28 cellular contexts compared by ENCODE assay signal in the genomic region with DNA sequence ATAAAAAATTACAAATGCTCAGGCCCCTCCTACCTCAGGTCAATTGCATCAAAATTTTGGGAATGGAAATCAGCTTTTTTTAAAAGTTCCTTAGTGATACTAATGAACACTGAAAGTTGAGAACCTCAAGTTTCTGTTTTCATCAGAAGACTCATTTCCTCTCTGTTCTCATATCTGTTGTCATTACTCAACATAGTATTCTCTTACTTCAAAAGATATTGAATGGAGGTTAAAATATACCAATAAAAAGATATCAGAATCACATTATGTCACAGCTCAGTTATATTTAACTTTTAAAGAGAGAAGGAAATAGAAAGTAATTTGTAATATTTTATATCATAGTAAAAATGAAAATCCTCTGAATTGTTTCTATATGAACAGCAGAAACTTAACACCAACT.
"Had no signal": no experiment of that assay in that cellular context is flagged by ENCODE, and none has a peak within 500 bp of the region (broad histone marks: within the 10 kb centered on the region; RNA-seq: fewer than 3 reads in every experiment).

No MANE protein-coding gene starts in this region.

- H3K4me3 ChIP-seq: hepatocyte, left lung, lower lobe of right lung, neural progenitor cell, right atrium auricular region, right lobe of liver, smooth muscle cell, tibial nerve, uterus had no signal

- H3K27ac ChIP-seq: hepatocyte, left lung, lower lobe of right lung, neural progenitor cell, neutrophil, right atrium auricular region, right lobe of liver, tibial nerve, uterus had no signal

- H2AFZ ChIP-seq: hepatocyte, neural progenitor cell had no signal

- H3K36me3 ChIP-seq: left lung, lower lobe of right lung, neural progenitor cell, neutrophil, right atrium auricular region, right lobe of liver, tibial nerve had no signal

- ATAC-seq: left colon; left lung; lower lobe of right lung; natural killer cell; right lobe of liver; stimulated activated memory B cell treated with anti-CD40 and anti-IgM and Interleukin-4, amounts not matched to agents 10 μg/mL and 1 μg/mL and 100 μg/mL, for 72 hours; stimulated activated naive CD8-positive, alpha-beta T cell treated with anti-CD3 and anti-CD28 coated beads, Interleukin-15, amount 100 ng/mL, for 72 hours had no signal

- H3K36me3 Mint-ChIP-seq: naive B cell; neural progenitor cell; stimulated activated memory B cell treated with anti-CD40 and anti-IgM and Interleukin-4, amounts not matched to agents 10 μg/mL and 1 μg/mL and 100 μg/mL, for 72 hours; type B pancreatic cell had no signal

- H3K4me3 Mint-ChIP-seq: naive B cell; natural killer cell; nephron progenitor cell; neural progenitor cell; stimulated activated memory B cell treated with anti-CD40 and anti-IgM and Interleukin-4, amounts not matched to agents 10 μg/mL and 1 μg/mL and 100 μg/mL, for 72 hours; stimulated activated naive CD8-positive, alpha-beta T cell treated with anti-CD3 and anti-CD28 coated beads, Interleukin-15, amount 100 ng/mL, for 72 hours; type B pancreatic cell had no signal

- H3K4me1 ChIP-seq: left lung, lower lobe of right lung, neural progenitor cell, right atrium auricular region, right lobe of liver, tibial nerve, uterus had no signal

- H3K9me3 Mint-ChIP-seq: type B pancreatic cell had no signal

- FAIRE-seq: keratinocyte had no signal

- H3K79me2 ChIP-seq: hepatocyte had no signal

- H3K9me3 ChIP-seq: lower lobe of right lung, neutrophil, right lobe of liver, tibial nerve, uterus had no signal

- H3K27ac Mint-ChIP-seq: naive B cell; natural killer cell; nephron progenitor cell; neural progenitor cell; progenitor cell of endocrine pancreas; stimulated activated memory B cell treated with anti-CD40 and anti-IgM and Interleukin-4, amounts not matched to agents 10 μg/mL and 1 μg/mL and 100 μg/mL, for 72 hours; stimulated activated naive CD8-positive, alpha-beta T cell treated with anti-CD3 and anti-CD28 coated beads, Interleukin-15, amount 100 ng/mL, for 72 hours; type B pancreatic cell had no signal

- H3K4me2 ChIP-seq: hepatocyte, neural progenitor cell, smooth muscle cell had no signal

- H3K4me1 Mint-ChIP-seq: naive B cell; natural killer cell; nephron progenitor cell; neural progenitor cell; stimulated activated memory B cell treated with anti-CD40 and anti-IgM and Interleukin-4, amounts not matched to agents 10 μg/mL and 1 μg/mL and 100 μg/mL, for 72 hours; stimulated activated naive CD8-positive, alpha-beta T cell treated with anti-CD3 and anti-CD28 coated beads, Interleukin-15, amount 100 ng/mL, for 72 hours had no signal

- H3K27me3 ChIP-seq: hepatocyte, left lung, neural progenitor cell, neutrophil, right atrium auricular region, right lobe of liver, tibial nerve, uterus had no signal

- DNase-seq: left colon; left lung; lower lobe of right lung; mammary epithelial cell; mesenchymal stem cell; naive B cell; natural killer cell; nephron progenitor cell; occipital lobe; right lobe of liver; stimulated activated CD4-positive, alpha-beta T cell treated with anti-CD3 and anti-CD28 coated beads, Interleukin-1b, Interleukin-23, amount 100 ng/mL, for 48 hours; stimulated activated CD4-positive, alpha-beta T cell treated with anti-CD3 and anti-CD28 coated beads, Interleukin-2, amount 100 ng/mL, for 48 hours; stimulated activated CD4-positive, alpha-beta T cell treated with anti-CD3 and anti-CD28 coated beads, Interleukin-4, amount 100 ng/mL, for 4 hours; stimulated activated CD8-positive, alpha-beta memory T cell treated with anti-CD3 and anti-CD28 coated beads, Interleukin-4, amount 100 ng/mL, for 48 hours; stimulated activated naive CD4-positive, alpha-beta T cell treated with Interleukin-2 at 50 U/mL for 16 hours; stimulated activated naive CD8-positive, alpha-beta T cell treated with anti-CD3 and anti-CD28 coated beads, Interleukin-15, amount 100 ng/mL, for 72 hours; substantia nigra; uterus had no signal

- H3K9ac ChIP-seq: neural progenitor cell had no signal

- H3K27me3 Mint-ChIP-seq: naive B cell; progenitor cell of endocrine pancreas; stimulated activated memory B cell treated with anti-CD40 and anti-IgM and Interleukin-4, amounts not matched to agents 10 μg/mL and 1 μg/mL and 100 μg/mL, for 72 hours; stimulated activated naive CD8-positive, alpha-beta T cell treated with anti-CD3 and anti-CD28 coated beads, Interleukin-15, amount 100 ng/mL, for 72 hours; type B pancreatic cell had no signal
